In the genomic region with DNA sequence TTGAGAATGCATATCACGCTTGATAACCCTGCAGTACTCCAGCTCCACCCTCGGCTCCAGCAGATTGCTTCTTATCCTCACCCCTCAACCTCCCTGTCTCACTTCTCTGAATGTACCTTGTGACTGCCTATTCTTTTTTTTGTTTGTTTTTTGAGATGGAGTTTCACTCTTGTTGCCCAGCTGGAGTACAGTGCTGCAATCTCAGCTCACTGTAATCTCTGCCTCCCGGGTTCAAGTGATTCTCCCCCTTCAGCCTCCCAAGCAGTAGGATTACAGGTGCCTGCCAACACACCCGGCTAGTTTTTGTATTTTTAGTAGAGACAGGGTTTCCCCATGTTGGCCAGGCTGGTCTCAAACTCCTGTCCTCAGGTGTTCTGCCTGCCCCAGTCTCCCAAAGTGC, we compare ENCODE assay signal across 10 cellular contexts. TPM values are rescaled to one million over a fixed set of nuclear protein-coding genes. Genes with fewer than 3 reads are reported as not detected.
"Had no signal": no experiment of that assay in that cellular context is flagged by ENCODE, and none has a peak within 500 bp of the region (broad histone marks: within the 10 kb centered on the region; RNA-seq: fewer than 3 reads in every experiment).

No MANE protein-coding gene starts in this region.

RNA-seq across cellular contexts. Expression of gene LDLRAD2, which starts 55.5 kb away (rescaled TPM):
- total RNA-seq: dermis microvascular lymphatic vessel endothelial cell; fibroblast of villous mesenchyme; gastrocnemius medialis; left lobe of liver; mammary epithelial cell; naive thymus-derived CD8-positive, alpha-beta T cell; osteoblast; pulmonary artery endothelial cell; vagina had no signal
- polyA plus RNA-seq: mammary epithelial cell; naive thymus-derived CD8-positive, alpha-beta T cell; neural cell had no signal
